In the genomic region with DNA sequence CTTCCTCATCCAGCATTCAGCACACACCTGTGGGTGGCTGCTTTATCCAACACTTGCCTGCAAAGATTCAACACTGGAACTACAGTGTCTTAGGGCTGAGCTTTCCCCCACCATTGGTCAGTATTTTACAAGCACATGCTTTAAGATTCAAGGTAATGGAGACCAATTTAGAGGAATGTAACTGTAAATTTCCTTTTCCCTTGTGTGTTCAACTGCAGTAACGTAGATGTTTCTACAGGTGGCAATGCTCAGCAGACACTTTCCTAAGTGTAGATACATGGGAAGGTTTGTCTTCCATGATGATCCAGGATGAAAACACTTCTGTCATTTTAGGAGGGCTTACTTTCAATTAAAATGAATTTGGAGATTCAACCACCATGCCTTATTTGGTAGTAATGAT, we compare ENCODE assay signal across 1 cellular context.
TF ChIP-seq lines count a peak whose summit lies in the region.

No MANE protein-coding gene starts in this region.

TF ChIP-seq in SK-N-SH, 30 proteins besides CTCF, POLR2A, EP300 and RAD21 (continued from another document):
- TF ChIP-seq REST (IDR thresholded peaks at IDR 0.05; ENCODE audit: low read depth, low read length) (no peak), SMC3 (IDR thresholded peaks at IDR 0.05; ENCODE audit: low read depth, low read length) (peak; percentile 24; the same call in 1 of the 2 replicates), GATA2 (CRISPR knock-in tag; IDR thresholded peaks at IDR 0.05) (no peak)
